Comparison of ENCODE assay signal across 26 cellular contexts in the genomic region with DNA sequence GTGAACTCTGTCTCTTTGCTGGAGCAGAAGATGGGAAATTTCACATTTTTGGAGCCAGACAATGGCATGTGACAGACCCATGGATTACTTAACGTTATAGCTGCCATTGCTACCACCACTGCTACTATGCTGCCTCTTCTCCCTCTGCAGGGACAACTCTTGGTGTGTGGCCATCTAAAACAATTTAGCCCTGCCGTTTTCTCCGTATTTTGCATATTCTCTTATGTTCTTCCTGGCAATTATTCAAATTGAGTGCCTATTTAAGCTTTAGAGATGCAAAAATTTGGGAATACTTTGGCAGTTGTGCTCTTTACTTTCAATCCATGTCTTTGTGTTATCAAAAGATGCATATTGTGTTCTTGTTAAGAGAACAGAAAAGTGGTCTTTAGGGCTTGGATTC. TPM values are rescaled to one million over a fixed set of nuclear protein-coding genes. Genes with fewer than 3 reads are reported as not detected.
"Had no signal": no experiment of that assay in that cellular context is flagged by ENCODE, and none has a peak within 500 bp of the region (broad histone marks: within the 10 kb centered on the region; RNA-seq: fewer than 3 reads in every experiment).

No MANE protein-coding gene starts in this region.

- H3K4me3 ChIP-seq: adrenal gland, body of pancreas, coronary artery, dorsolateral prefrontal cortex, gastrocnemius medialis, hepatocyte, left ventricle myocardium inferior, ovary, right lobe of liver, uterus had no signal

- H3K4me1 ChIP-seq: adrenal gland, body of pancreas, gastrocnemius medialis, left ventricle myocardium inferior, right lobe of liver, uterus had no signal

- H3K9me3 ChIP-seq: adrenal gland, body of pancreas, gastrocnemius medialis, left ventricle myocardium inferior, ovary, right lobe of liver, uterus had no signal

- H3K27me3 ChIP-seq: adrenal gland, body of pancreas, gastrocnemius medialis, hepatocyte, ovary, right lobe of liver, uterus had no signal

- H3K27ac ChIP-seq: adrenal gland, body of pancreas, coronary artery, dorsolateral prefrontal cortex, gastrocnemius medialis, hepatocyte, left ventricle myocardium inferior, ovary, right lobe of liver, uterus had no signal

- DNase-seq: activated CD4-positive, alpha-beta T cell treated with anti-CD3 and anti-CD28 coated beads for 36 hours; activated CD4-positive, CD25-positive, alpha-beta regulatory T cell; activated naive CD4-positive, alpha-beta T cell; activated naive CD8-positive, alpha-beta T cell treated with anti-CD3 and anti-CD28 coated beads for 36 hours; activated T-cell treated with anti-CD3 and anti-CD28 coated beads for 4 hours; activated T-cell treated with anti-CD3 and anti-CD28 coated beads, Interleukin-2, amount 50 U/mL, for 72 hours; adrenal gland; aorta; body of pancreas; dorsolateral prefrontal cortex; effector memory CD4-positive, alpha-beta T cell; gastrocnemius medialis; islet precursor cell; left ventricle myocardium inferior; ovary; right lobe of liver; stimulated activated CD4-positive, alpha-beta T cell treated with anti-CD3 and anti-CD28 coated beads, Interleukin-12 subunit alpha, Interleukin-12 subunit beta, amount 100 ng/mL, for 4 hours; stimulated activated CD4-positive, alpha-beta T cell treated with anti-CD3 and anti-CD28 coated beads, Interleukin-4, amount 100 ng/mL, for 4 hours; stimulated activated CD8-positive, alpha-beta memory T cell treated with anti-CD3 and anti-CD28 coated beads, Interleukin-4, amount 100 ng/mL, for 48 hours; stimulated activated naive CD8-positive, alpha-beta T cell treated with anti-CD3 and anti-CD28 coated beads, Interleukin-15, amount 100 ng/mL, for 72 hours; substantia nigra; uterus had no signal

- H3K36me3 ChIP-seq: adrenal gland, gastrocnemius medialis, left ventricle myocardium inferior, ovary, right lobe of liver, uterus had no signal

RNA-seq across cellular contexts. Expression of gene B3GALT1, which starts 17.7 kb away (rescaled TPM):
- total RNA-seq: activated naive CD8-positive, alpha-beta T cell treated with anti-CD3 and anti-CD28 coated beads for 36 hours; activated T-cell treated with anti-CD3 and anti-CD28 coated beads, Interleukin-2, amount 50 U/mL, for 72 hours; left ventricle myocardium inferior; lung microvascular endothelial cell; T-helper 2 cell treated with Interferon-gamma antibody and Interleukin-4, amounts not matched to agents 100 ng/mL and 5 ng/mL, for 36 hours had no signal
- polyA plus RNA-seq: aorta had no signal
